ENCODE assay signal across 21 cellular contexts in genomic region chr3:3334456-3334855, GRCh38.
"Had no signal": no experiment of that assay in that cellular context is flagged by ENCODE, and none has a peak within 500 bp of the region (broad histone marks: within the 10 kb centered on the region; RNA-seq: fewer than 3 reads in every experiment).

No MANE protein-coding gene starts in this region.

- H3K27me3 ChIP-seq: dorsolateral prefrontal cortex, heart right ventricle, sigmoid colon, suprapubic skin, tibial nerve, upper lobe of right lung, vagina had no signal

- H3K27ac Mint-ChIP-seq: memory B cell, mesothelial cell of epicardium, natural killer cell had no signal

- H3K9ac ChIP-seq: parathyroid adenoma had no signal

- H3K4me3 ChIP-seq: dorsolateral prefrontal cortex, heart right ventricle, left ventricle myocardium inferior, lower lobe of right lung, prostate gland, sigmoid colon, suprapubic skin, tibial nerve, upper lobe of right lung, vagina had no signal

- H3K36me3 Mint-ChIP-seq: memory B cell, mesothelial cell of epicardium, natural killer cell had no signal

- H2AFZ ChIP-seq: parathyroid adenoma had no signal

- H3K4me1 Mint-ChIP-seq: memory B cell, natural killer cell had no signal

- H3K9me3 ChIP-seq: heart right ventricle, left ventricle myocardium inferior, lower lobe of right lung, prostate gland, sigmoid colon, suprapubic skin, tibial nerve, upper lobe of right lung, vagina had no signal

- H3K36me3 ChIP-seq: heart right ventricle, left ventricle myocardium inferior, lower lobe of right lung, prostate gland, sigmoid colon, suprapubic skin, tibial nerve, upper lobe of right lung, vagina had no signal

- H3K27ac ChIP-seq: dorsolateral prefrontal cortex, heart right ventricle, left ventricle myocardium inferior, lower lobe of right lung, parathyroid adenoma, prostate gland, sigmoid colon, suprapubic skin, tibial nerve, upper lobe of right lung, vagina had no signal

- H3K79me2 ChIP-seq: parathyroid adenoma had no signal

- H3K4me1 ChIP-seq: heart right ventricle, left ventricle myocardium inferior, lower lobe of right lung, parathyroid adenoma, prostate gland, sigmoid colon, suprapubic skin, tibial nerve, upper lobe of right lung, vagina had no signal

- H3K4me3 Mint-ChIP-seq: memory B cell, mesothelial cell of epicardium, natural killer cell had no signal

- ATAC-seq: heart right ventricle, lower lobe of right lung, natural killer cell, upper lobe of right lung had no signal

- H3K9me3 Mint-ChIP-seq: memory B cell, mesothelial cell of epicardium had no signal

- DNase-seq: cortex of kidney; effector CD8-positive, alpha-beta T cell; foreskin melanocyte; heart right ventricle; left ventricle myocardium inferior; lower lobe of right lung; natural killer cell; retina; sigmoid colon; small intestine; stimulated activated CD4-positive, alpha-beta T cell treated with anti-CD3 and anti-CD28 coated beads, Interleukin-2, amount 100 ng/mL, for 48 hours; stimulated activated naive CD4-positive, alpha-beta T cell treated with Interleukin-2 at 50 U/mL for 16 hours; upper lobe of right lung had no signal
